Comparison of ENCODE assay signal across 1 cellular context in the genomic region with DNA sequence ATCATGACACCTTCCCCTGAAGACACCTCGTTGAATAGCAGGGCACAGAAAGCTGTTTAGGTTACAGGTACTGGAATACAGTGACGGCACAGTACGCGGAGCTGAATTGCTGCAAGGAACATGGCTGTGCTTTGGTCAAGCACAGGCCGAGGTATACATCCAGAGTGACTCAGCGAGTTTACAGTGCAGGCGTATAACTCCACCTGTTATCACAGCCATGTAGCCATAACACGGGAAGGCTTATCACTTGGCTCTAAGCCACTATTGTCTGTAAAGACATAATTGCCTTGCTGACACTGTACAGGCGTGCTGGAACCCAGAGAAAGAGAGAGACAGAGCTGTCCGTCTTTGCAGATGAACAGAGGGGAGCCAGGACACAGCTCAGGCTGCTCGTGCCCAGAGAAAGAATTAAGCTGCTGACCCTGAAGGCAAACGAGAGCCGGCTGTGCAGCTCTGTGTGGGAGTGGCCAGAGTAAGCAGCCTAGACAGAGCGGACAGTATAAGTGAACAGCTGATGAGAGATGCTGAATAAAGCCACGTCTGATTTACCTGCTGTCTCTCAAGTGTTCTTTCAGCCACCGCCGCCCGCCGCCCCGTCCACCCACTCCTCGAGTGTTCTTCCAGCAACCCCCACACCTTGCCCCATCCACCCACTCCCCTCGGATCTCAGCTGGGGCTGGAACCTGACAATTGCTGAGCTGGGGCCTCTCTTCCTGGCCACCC.
TF ChIP-seq lines count a peak whose summit lies in the region.

No MANE protein-coding gene starts in this region.

TF ChIP-seq in WTC11, 78 proteins besides CTCF, POLR2A, EP300 and RAD21 (continued from another document):
- TF ChIP-seq, protein P1, sequence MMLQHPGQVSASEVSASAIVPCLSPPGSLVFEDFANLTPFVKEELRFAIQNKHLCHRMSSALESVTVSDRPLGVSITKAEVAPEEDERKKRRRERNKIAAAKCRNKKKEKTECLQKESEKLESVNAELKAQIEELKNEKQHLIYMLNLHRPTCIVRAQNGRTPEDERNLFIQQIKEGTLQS (CRISPR knock-in tag; conservative IDR thresholded peaks at IDR 0.05), result no peak
